1 cellular context compared by ENCODE assay signal in genomic region chr3:9862391-9863235, GRCh38.
TF ChIP-seq lines count a peak whose summit lies in the region.

No MANE protein-coding gene starts in this region.

TF ChIP-seq in GM23338, 12 proteins besides CTCF, POLR2A, EP300 and RAD21 (continued from another document):
- no peak for TF ChIP-seq ZNF462 (CRISPR knock-in tag; IDR thresholded peaks at IDR 0.05)
- TF ChIP-seq NANOG (IDR thresholded peaks at IDR 0.05; ENCODE audit: borderline replicate concordance): no peak
- TF ChIP-seq ZNF114 (CRISPR knock-in tag; IDR thresholded peaks at IDR 0.05): no peak
- no peak for TF ChIP-seq ZNF331 (CRISPR knock-in tag; IDR thresholded peaks at IDR 0.05; ENCODE audit: low read depth)
